ENCODE assay signal across 8 cellular contexts in the genomic region with DNA sequence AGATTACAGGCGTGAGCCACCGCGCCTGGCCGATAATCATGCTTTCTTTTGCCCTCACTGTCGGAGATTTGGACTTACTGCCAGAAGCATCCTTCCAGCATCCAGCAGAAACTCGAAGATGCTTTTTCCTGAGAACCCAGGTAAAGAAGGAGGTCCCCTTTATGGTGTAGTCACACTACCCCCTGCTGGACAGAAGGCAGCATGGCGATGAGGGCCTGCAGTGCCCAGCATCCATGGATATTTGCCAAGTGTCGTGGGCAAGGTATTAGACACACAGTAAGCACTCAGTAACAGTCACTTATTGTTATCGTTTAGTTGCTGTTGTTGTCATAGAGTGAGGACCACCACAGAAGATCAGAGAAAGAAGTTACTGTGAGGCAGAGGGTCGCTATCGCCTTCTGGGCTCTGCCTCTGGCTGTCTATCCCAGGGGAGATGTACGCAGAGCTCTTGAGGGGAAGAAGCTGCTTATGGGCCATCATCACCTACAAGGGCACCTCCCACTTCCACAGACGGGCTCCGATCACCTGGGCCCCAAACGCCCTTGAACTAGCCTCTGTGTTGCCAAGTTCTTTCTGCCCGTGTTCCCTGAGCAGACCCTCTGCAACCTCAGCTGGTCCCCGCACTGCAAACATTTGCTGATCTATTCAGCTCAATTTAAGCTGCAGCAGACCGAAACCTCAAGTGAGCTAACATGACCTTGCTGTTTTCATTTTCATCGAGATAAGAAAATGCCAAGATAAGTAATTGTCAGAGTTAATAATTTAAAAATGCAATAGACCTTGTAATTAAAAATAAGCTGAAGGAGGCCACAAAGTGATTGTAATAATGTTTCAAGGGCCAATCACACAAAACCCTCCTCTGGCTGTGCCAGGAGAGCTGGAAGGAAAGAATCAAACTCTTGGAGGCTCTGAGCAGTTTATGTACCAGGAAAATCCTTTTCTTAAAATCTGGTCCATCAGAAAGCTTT. TPM values are rescaled to one million over a fixed set of nuclear protein-coding genes. Genes with fewer than 3 reads are reported as not detected.
DNase-seq lines count a peak whose midpoint lies in the region; ATAC-seq and TF ChIP-seq lines count a peak whose summit lies in the region.

No MANE protein-coding gene starts in this region.

- H3K4me3 ChIP-seq in OCI-LY7 (ENCODE audit: low read depth, low read length, poor library complexity, severe bottlenecking) = no peak overlapping the region
- no peak overlapping the region for H3K4me3 ChIP-seq in astrocyte of the spinal cord (ENCODE audit: low read depth, low read length)

- no peaks in the 10 kb centered on the region for H3K9me3 ChIP-seq in OCI-LY7 (ENCODE audit: low read length)

- no peak overlapping the region for H3K4me2 ChIP-seq in OCI-LY7 (ENCODE audit: low read length)

- no peak overlapping the region for H2AFZ ChIP-seq in OCI-LY7 (ENCODE audit: low read length)

- H3K36me3 ChIP-seq in OCI-LY7 (ENCODE audit: insufficient read depth, low read length) = no peaks in the 10 kb centered on the region

- in situ Hi-C loops in astrocyte of the spinal cord (cut with HindIII; ENCODE audit: low sequenced_read_pairs) = no loop called here

- no peaks in the 10 kb centered on the region for H3K79me2 ChIP-seq in OCI-LY7 (ENCODE audit: insufficient read depth, low read depth, low read length)

- H3K9me2 ChIP-seq in OCI-LY7 (ENCODE audit: insufficient read depth, low read length) = no peaks in the 10 kb centered on the region

- no peak for ATAC-seq in GM19023 (IDR thresholded peaks at IDR 0.05; ENCODE audit: unreplicated experiment)
- no peak for ATAC-seq in GM19035 (IDR thresholded peaks at IDR 0.05; ENCODE audit: unreplicated experiment)

- DNase-seq in DMS79 (lab: John Stamatoyannopoulos, UW) (peak; percentile 73), HK-2 (ENCODE audit: unreplicated experiment) (peak; percentile 18), OCI-LY7 (ENCODE audit: low spot score) (peak; percentile 83), astrocyte of the spinal cord (ENCODE audit: low read depth, low spot score) (peak; percentile 41), inferior parietal cortex (ENCODE audit: extremely low spot score) (peak; percentile 72)
- DNase-seq in stimulated activated CD4-positive, alpha-beta T cell treated with anti-CD3 and anti-CD28 coated beads, Interleukin-4, amount 100 ng/mL, for 1 hour = peak; percentile 46

- POLR2A ChIA-PET in OCI-LY7 (lab: Charles Lee) = interaction anchor here (0.6 to 2.0 kb wide), 6 partner anchors 10 to 308 kb away, joined by 4 to 9 read pairs (median 4); no protein-coding TSS in a partner anchor

- TF ChIP-seq CTCF in OCI-LY7 (conservative IDR thresholded peaks at IDR 0.05; ENCODE audit: low read length) (peak; percentile 90), astrocyte of the spinal cord (IDR thresholded peaks at IDR 0.05; ENCODE audit: low read depth, low read length) (peak; percentile 80)

- peaks cover 31% of the 10 kb centered on the region for H3K4me1 ChIP-seq in OCI-LY7 (ENCODE audit: insufficient read depth, low read length, poor library complexity, severe bottlenecking)

- intact Hi-C loops in OCI-LY7 (cut with micrococcal nuclease; ENCODE audit: unreplicated experiment) = loop anchor here (1.0 to 5.0 kb wide), 5 partner anchors 38 to 521 kb away; no protein-coding TSS in a partner anchor

- H3K27ac ChIP-seq in OCI-LY7 (ENCODE audit: low read depth, low read length, poor library complexity, severe bottlenecking) = no peak overlapping the region

- CTCF ChIA-PET in OCI-LY7 (lab: Charles Lee; ENCODE audit: unreplicated experiment) = interaction anchor here (0.5 to 1.0 kb wide), 2 partner anchors 521 to 657 kb away, joined by 3 read pairs; no protein-coding TSS in a partner anchor

- no TSS peak for BruUV-seq in OCI-LY7 (replicated peaks; lab: Mats Ljungman, UMichigan)

- H4K20me1 ChIP-seq in OCI-LY7 (ENCODE audit: insufficient read depth, low read length) = no peaks in the 10 kb centered on the region

RNA-seq across cellular contexts. Expression of gene C5orf15, which starts 23.9 kb away (rescaled TPM):
- total RNA-seq in OCI-LY7 (2014; rRNA removed; shearing (Covaris generic)) = 32.5 and 46.4 TPM in 2 replicates
- total RNA-seq in OCI-LY7 (2022) = 32.2 and 39.2 TPM in 2 replicates

Comparison
In these comparisons a context has a peak if more than half of its experiments do, and no peak if none do; other contexts are left out.
1. DNase-seq: peak in every context shown above with its lines; median percentile 83 in OCI-LY7; 73 in DMS79; 72 in inferior parietal cortex; 46 in stimulated activated CD4-positive, alpha-beta T cell treated with anti-CD3 and anti-CD28 coated beads, Interleukin-4, amount 100 ng/mL, for 1 hour; 41 in astrocyte of the spinal cord; 18 in HK-2.